Comparison of ENCODE assay signal across 1 cellular context in genomic region chr17:50721194-50722010, GRCh38.
TF ChIP-seq lines count a peak whose summit lies in the region.

No MANE protein-coding gene starts in this region.

TF ChIP-seq in HEK293, 187 proteins besides CTCF, POLR2A, EP300 and RAD21 (continued from another document and continues in another):
- TF ChIP-seq PRDM2 (tag by site-specific recombination; IDR thresholded peaks at IDR 0.05; ENCODE audit: borderline replicate concordance) (no peak), ZNF623 (tag by site-specific recombination; IDR thresholded peaks at IDR 0.05) (no peak), ZNF302 (tag by site-specific recombination; IDR thresholded peaks at IDR 0.05; ENCODE audit: low read depth) (no peak), ZNF19 (tag by site-specific recombination; IDR thresholded peaks at IDR 0.05; ENCODE audit: low read depth) (no peak), ZNF138 (tag by site-specific recombination; IDR thresholded peaks at IDR 0.05; ENCODE audit: borderline replicate concordance) (no peak), ZNF518A (tag by site-specific recombination; conservative IDR thresholded peaks at IDR 0.05; ENCODE audit: low read depth) (peak; percentile 67), ZFP69B (tag by site-specific recombination; IDR thresholded peaks at IDR 0.05) (no peak), PRDM4 (tag by site-specific recombination; IDR thresholded peaks at IDR 0.05) (peak; percentile 90), ZSCAN23 (tag by site-specific recombination; IDR thresholded peaks at IDR 0.05) (no peak), REPIN1 (tag by site-specific recombination; IDR thresholded peaks at IDR 0.05; ENCODE audit: low read depth) (no peak), EGR2 (tag by site-specific recombination; IDR thresholded peaks at IDR 0.05; ENCODE audit: low read depth) (no peak), SCRT1 (tag by site-specific recombination; IDR thresholded peaks at IDR 0.05; ENCODE audit: borderline replicate concordance) (no peak; the same call in 1 of the 2 replicates), ZNF37A (tag by site-specific recombination; IDR thresholded peaks at IDR 0.05) (no peak), KLF9 (tag by site-specific recombination; IDR thresholded peaks at IDR 0.05; ENCODE audit: low read depth) (no peak), ZNF776 (tag by site-specific recombination; IDR thresholded peaks at IDR 0.05; ENCODE audit: borderline replicate concordance) (no peak), ZNF341 (tag by site-specific recombination; IDR thresholded peaks at IDR 0.05; ENCODE audit: low read depth) (peak; percentile 81), ZNF394 (tag by site-specific recombination; IDR thresholded peaks at IDR 0.05; ENCODE audit: borderline replicate concordance) (no peak), ZNF214 (tag by site-specific recombination; IDR thresholded peaks at IDR 0.05; ENCODE audit: borderline replicate concordance) (no peak), ZBTB20 (tag by site-specific recombination; IDR thresholded peaks at IDR 0.05) (no peak), ZNF629 (tag by site-specific recombination; IDR thresholded peaks at IDR 0.05) (peak; percentile 39; the same call in 1 of the 2 replicates), ZNF280D (tag by site-specific recombination; IDR thresholded peaks at IDR 0.05) (no peak), ZNF350 (tag by site-specific recombination; IDR thresholded peaks at IDR 0.05) (no peak), ZNF580 (tag by site-specific recombination; IDR thresholded peaks at IDR 0.05) (0 out of 2 replicates have a peak, but pooled peaks have one; percentile 57), ZNF558 (tag by site-specific recombination; IDR thresholded peaks at IDR 0.05) (no peak), ZNF366 (tag by site-specific recombination; conservative IDR thresholded peaks at IDR 0.05) (peak; percentile 30; the same call in 1 of the 2 replicates), ZNF404 (tag by site-specific recombination; IDR thresholded peaks at IDR 0.05) (no peak), ZNF391 (tag by site-specific recombination; IDR thresholded peaks at IDR 0.05; ENCODE audit: borderline replicate concordance, low read depth) (no peak), ZNF18 (tag by site-specific recombination; IDR thresholded peaks at IDR 0.05) (0 out of 2 replicates have a peak, but pooled peaks have one; percentile 37), MZF1 (tag by site-specific recombination; IDR thresholded peaks at IDR 0.05; ENCODE audit: borderline replicate concordance) (no peak), ZBTB11 (tag by site-specific recombination; conservative IDR thresholded peaks at IDR 0.05; ENCODE audit: low read depth) (0 out of 2 replicates have a peak, but pooled peaks have one; percentile 37)
